8 cellular contexts compared by ENCODE assay signal in genomic region chr11:16603890-16604783, GRCh38.
DNase-seq lines count a peak whose midpoint lies in the region; ATAC-seq, FAIRE-seq and TF ChIP-seq lines count a peak whose summit lies in the region.

No MANE protein-coding gene starts in this region.

- H3F3A ChIP-seq in PC-3 (ENCODE audit: low read length, unreplicated experiment) = no peaks in the 10 kb centered on the region

- no peak for FAIRE-seq in GM12892 (lab: Jason Lieb, UNC)

- CTCF ChIA-PET in Calu3 (lab: Charles Lee) = interaction anchor here (0.8 to 3.0 kb wide), 4 partner anchors 10 to 563 kb away, joined by 3 to 11 read pairs (median 4); no protein-coding TSS in a partner anchor
- CTCF ChIA-PET in PC-3 (lab: Charles Lee) = no interaction called here

- ATAC-seq in PC-3 = no peak
- peak; percentile 55 for ATAC-seq in aorta (ENCODE audit: low FRiP score)
- no peak for ATAC-seq in GM19467 (IDR thresholded peaks at IDR 0.05; ENCODE audit: unreplicated experiment)

- peaks cover 14% of the 10 kb centered on the region for H3K4me1 Mint-ChIP-seq in Calu3 (ENCODE audit: low read depth, unreplicated experiment)

- BruUV-seq in Calu3 (replicated peaks; lab: Mats Ljungman, UMichigan) = no TSS peak
- BruUV-seq in PC-3 (replicated peaks; lab: Mats Ljungman, UMichigan) = no TSS peak

- no peaks in the 10 kb centered on the region for H3K36me3 Mint-ChIP-seq in Calu3 (ENCODE audit: insufficient read depth, unreplicated experiment)

- H3K27ac Mint-ChIP-seq in Calu3 (ENCODE audit: unreplicated experiment) = peak overlapping the region; percentile 45

- peaks cover 78% of the 10 kb centered on the region for H3K27me3 ChIP-seq in PC-3 (ENCODE audit: low read length)
- peaks cover 28 to 34% of the 10 kb centered on the region in 2 donors for H3K27me3 ChIP-seq in mucosa of rectum (ENCODE audit: control insufficient read depth in 2 of 2, insufficient read depth in 2 of 2, low read length in 2 of 2)
- no peaks in the 10 kb centered on the region for H3K27me3 ChIP-seq in aorta (ENCODE audit: control insufficient read depth in 1 of 2, insufficient read depth in 2 of 2, low read length in 1 of 2)

- POLR2A ChIA-PET in PC-3 (lab: Charles Lee; ENCODE audit: unreplicated experiment) = no interaction called here

- no peaks in the 10 kb centered on the region for H3K36me3 ChIP-seq in PC-3 (ENCODE audit: low read depth, low read length)
- no peaks in the 10 kb centered on the region for H3K36me3 ChIP-seq in mucosa of rectum (ENCODE audit: control insufficient read depth in 2 of 2, insufficient read depth in 2 of 2, low read length in 2 of 2)
- H3K36me3 ChIP-seq in aorta (ENCODE audit: control insufficient read depth in 1 of 2, insufficient read depth in 2 of 2, low read length in 1 of 2) = no peaks in the 10 kb centered on the region

- H3K9me3 Mint-ChIP-seq in Calu3 (ENCODE audit: low read depth, unreplicated experiment) = no peaks in the 10 kb centered on the region

- no peak for TF ChIP-seq CTCF in Calu3 (IDR thresholded peaks at IDR 0.05; ENCODE audit: unreplicated experiment)
- TF ChIP-seq CTCF in PC-3 (conservative IDR thresholded peaks at IDR 0.05; ENCODE audit: low read depth, low read length) = no peak
- TF ChIP-seq CTCF in epithelial cell of esophagus (IDR thresholded peaks at IDR 0.05; ENCODE audit: insufficient read depth, low read depth, low read length, missing control alignments) = no peak

- no peaks in the 10 kb centered on the region for H3K9me3 ChIP-seq in PC-3 (ENCODE audit: low read length)
- H3K9me3 ChIP-seq in mucosa of rectum (ENCODE audit: control insufficient read depth in 2 of 2, low read length in 2 of 2) = no peaks in the 10 kb centered on the region
- H3K9me3 ChIP-seq in aorta (ENCODE audit: control insufficient read depth, low read length) = no peaks in the 10 kb centered on the region

- no peaks in the 10 kb centered on the region for H3K9me2 ChIP-seq in PC-3 (replicated peaks; ENCODE audit: low read length)

- DNase-seq in Calu3 = peak; percentile 51
- no peak for DNase-seq in PC-3
- peak; percentile 33 for DNase-seq in epithelial cell of esophagus (ENCODE audit: low read depth)
- peak; percentile 56 to 82 for DNase-seq in aorta
- DNase-seq in H4 (ENCODE audit: low spot score) = no peak
- DNase-seq in GM12892 (ENCODE audit: insufficient read length) = no peak

- no peak overlapping the region for H3K9ac ChIP-seq in PC-3 (ENCODE audit: low read length)
- peak overlapping the region; percentile 1 to 67 for H3K9ac ChIP-seq in mucosa of rectum (ENCODE audit: low read depth in 1 of 2, low read length in 2 of 2)

- H3K4me1 ChIP-seq in PC-3 (ENCODE audit: insufficient read depth, low read length) (peaks cover 8% of the 10 kb centered on the region; the same call in 1 of the 2 replicates), mucosa of rectum (ENCODE audit: control insufficient read depth in 2 of 2, insufficient read depth in 2 of 2, low read length in 2 of 2) (peaks cover 18 to 20% of the 10 kb centered on the region in 2 donors), aorta (ENCODE audit: control insufficient read depth in 1 of 2, insufficient read depth in 2 of 2, low read length in 2 of 2) (no peaks in the 10 kb centered on the region)

- no peaks in the 10 kb centered on the region for H4K20me1 ChIP-seq in PC-3 (ENCODE audit: low read length)

- no peaks in the 10 kb centered on the region for H3K79me2 ChIP-seq in PC-3 (ENCODE audit: low read length)

- no peak for TF ChIP-seq POLR2A in GM12892 (IDR thresholded peaks at IDR 0.05; ENCODE audit: low read depth, low read length)

- peak overlapping the region; percentile 82 for H3K4me2 ChIP-seq in PC-3 (ENCODE audit: low read length)

- WGBS in aorta, 2 donors = 24 to 30% methylated on average over 53 of the region's 53 CpGs

- no peak overlapping the region for H3K4me3 Mint-ChIP-seq in Calu3 (ENCODE audit: low read depth, unreplicated experiment)

- H3K27ac ChIP-seq in PC-3 (ENCODE audit: low read length) (no peak overlapping the region), mucosa of rectum (ENCODE audit: low read depth in 2 of 2, low read length in 2 of 2) (peak overlapping the region; percentile 66 to 69), aorta (ENCODE audit: low read depth in 1 of 2, low read length in 2 of 2) (peak overlapping the region in 1 of 2 donors; percentile 6)

- H3K4me3 ChIP-seq in PC-3 (ENCODE audit: low read length) = peak overlapping the region; percentile 58
- peak overlapping the region; percentile 52 for H3K4me3 ChIP-seq in epithelial cell of esophagus (ENCODE audit: low read length)
- H3K4me3 ChIP-seq in mucosa of rectum (ENCODE audit: low read length in 2 of 2) = peak overlapping the region; percentile 58 to 78
- peak overlapping the region; percentile 14 to 48 for H3K4me3 ChIP-seq in aorta (ENCODE audit: low read length in 2 of 2)

- peak overlapping the region; percentile 77; the same call in 1 of the 2 replicates for H2AFZ ChIP-seq in PC-3 (ENCODE audit: low read length)

- intact Hi-C loops in Calu3 (cut with micrococcal nuclease; ENCODE audit: unreplicated experiment) = loop anchor here (2.0 to 10.0 kb wide), 4 partner anchors 207 to 703 kb away; no protein-coding TSS in a partner anchor
- intact Hi-C loops in PC-3 (cut with micrococcal nuclease) = no loop called here
- intact Hi-C loops in aorta (cut with DNase I) = loop anchor here in 1 of 2 donors (10.0 kb wide), 1 partner anchor 699 kb away; no protein-coding TSS in a partner anchor

- no peaks in the 10 kb centered on the region for H3K27me3 Mint-ChIP-seq in Calu3 (ENCODE audit: unreplicated experiment)

Comparison
In these comparisons a context has a peak if more than half of its experiments do, and no peak if none do; other contexts are left out.
1. DNase-seq: peak in Calu3 (single experiment), epithelial cell of esophagus (single experiment) and aorta (2 of 2); none in PC-3 (single experiment), H4 (single experiment) and GM12892 (single experiment).
2. Peak in every context shown above with its lines, with median percentiles within 50 percentile points of each other: H3K4me3 ChIP-seq.